Comparison of ENCODE assay signal across 1 cellular context in the genomic region with DNA sequence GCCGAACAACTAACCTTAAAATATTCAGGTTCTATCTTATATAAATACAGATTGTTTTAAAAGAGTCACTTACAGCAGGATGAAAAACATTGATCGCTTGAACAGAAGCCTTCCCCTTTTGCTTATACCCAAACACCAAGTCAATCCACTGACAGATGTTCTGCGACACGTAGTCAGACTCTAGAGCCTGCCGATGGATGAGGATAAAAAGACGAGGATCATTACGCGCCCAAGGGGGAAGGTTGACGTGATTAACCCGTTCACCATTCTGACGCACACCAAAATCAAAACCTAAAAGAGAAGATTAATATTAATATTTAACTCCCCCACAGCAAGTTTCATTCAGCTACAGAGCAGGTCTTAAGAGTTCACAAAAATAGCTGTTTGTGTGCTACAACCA.
TF ChIP-seq lines count a peak whose summit lies in the region.

No MANE protein-coding gene starts in this region.

TF ChIP-seq in HCT116, 20 proteins besides CTCF, POLR2A, EP300 and RAD21 (continued from another document):
- TF ChIP-seq EGR1 (IDR thresholded peaks at IDR 0.05; ENCODE audit: low read depth) (no peak), SIN3A (IDR thresholded peaks at IDR 0.05; ENCODE audit: low read depth) (no peak), CEBPB (IDR thresholded peaks at IDR 0.05; ENCODE audit: low read depth) (no peak), ZNF274 (IDR thresholded peaks at IDR 0.05; ENCODE audit: low read depth, low read length) (no peak), CBX3 (IDR thresholded peaks at IDR 0.05; ENCODE audit: low read depth) (no peak), POLR2AphosphoS5 (IDR thresholded peaks at IDR 0.05; ENCODE audit: low read depth, low read length) (no peak), EZH2phosphoT487 (IDR thresholded peaks at IDR 0.05; ENCODE audit: borderline replicate concordance) (no peak), FOSL1 (IDR thresholded peaks at IDR 0.05; ENCODE audit: low read depth) (no peak)
- TF ChIP-seq, protein P1, sequence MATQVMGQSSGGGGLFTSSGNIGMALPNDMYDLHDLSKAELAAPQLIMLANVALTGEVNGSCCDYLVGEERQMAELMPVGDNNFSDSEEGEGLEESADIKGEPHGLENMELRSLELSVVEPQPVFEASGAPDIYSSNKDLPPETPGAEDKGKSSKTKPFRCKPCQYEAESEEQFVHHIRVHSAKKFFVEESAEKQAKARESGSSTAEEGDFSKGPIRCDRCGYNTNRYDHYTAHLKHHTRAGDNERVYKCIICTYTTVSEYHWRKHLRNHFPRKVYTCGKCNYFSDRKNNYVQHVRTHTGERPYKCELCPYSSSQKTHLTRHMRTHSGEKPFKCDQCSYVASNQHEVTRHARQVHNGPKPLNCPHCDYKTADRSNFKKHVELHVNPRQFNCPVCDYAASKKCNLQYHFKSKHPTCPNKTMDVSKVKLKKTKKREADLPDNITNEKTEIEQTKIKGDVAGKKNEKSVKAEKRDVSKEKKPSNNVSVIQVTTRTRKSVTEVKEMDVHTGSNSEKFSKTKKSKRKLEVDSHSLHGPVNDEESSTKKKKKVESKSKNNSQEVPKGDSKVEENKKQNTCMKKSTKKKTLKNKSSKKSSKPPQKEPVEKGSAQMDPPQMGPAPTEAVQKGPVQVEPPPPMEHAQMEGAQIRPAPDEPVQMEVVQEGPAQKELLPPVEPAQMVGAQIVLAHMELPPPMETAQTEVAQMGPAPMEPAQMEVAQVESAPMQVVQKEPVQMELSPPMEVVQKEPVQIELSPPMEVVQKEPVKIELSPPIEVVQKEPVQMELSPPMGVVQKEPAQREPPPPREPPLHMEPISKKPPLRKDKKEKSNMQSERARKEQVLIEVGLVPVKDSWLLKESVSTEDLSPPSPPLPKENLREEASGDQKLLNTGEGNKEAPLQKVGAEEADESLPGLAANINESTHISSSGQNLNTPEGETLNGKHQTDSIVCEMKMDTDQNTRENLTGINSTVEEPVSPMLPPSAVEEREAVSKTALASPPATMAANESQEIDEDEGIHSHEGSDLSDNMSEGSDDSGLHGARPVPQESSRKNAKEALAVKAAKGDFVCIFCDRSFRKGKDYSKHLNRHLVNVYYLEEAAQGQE (IDR thresholded peaks at IDR 0.05; ENCODE audit: low read depth) = no peak
- TF ChIP-seq, protein P2, sequence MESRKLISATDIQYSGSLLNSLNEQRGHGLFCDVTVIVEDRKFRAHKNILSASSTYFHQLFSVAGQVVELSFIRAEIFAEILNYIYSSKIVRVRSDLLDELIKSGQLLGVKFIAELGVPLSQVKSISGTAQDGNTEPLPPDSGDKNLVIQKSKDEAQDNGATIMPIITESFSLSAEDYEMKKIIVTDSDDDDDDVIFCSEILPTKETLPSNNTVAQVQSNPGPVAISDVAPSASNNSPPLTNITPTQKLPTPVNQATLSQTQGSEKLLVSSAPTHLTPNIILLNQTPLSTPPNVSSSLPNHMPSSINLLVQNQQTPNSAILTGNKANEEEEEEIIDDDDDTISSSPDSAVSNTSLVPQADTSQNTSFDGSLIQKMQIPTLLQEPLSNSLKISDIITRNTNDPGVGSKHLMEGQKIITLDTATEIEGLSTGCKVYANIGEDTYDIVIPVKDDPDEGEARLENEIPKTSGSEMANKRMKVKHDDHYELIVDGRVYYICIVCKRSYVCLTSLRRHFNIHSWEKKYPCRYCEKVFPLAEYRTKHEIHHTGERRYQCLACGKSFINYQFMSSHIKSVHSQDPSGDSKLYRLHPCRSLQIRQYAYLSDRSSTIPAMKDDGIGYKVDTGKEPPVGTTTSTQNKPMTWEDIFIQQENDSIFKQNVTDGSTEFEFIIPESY (IDR thresholded peaks at IDR 0.05; ENCODE audit: extremely low read depth, insufficient replicate concordance, low read length) = no peak
TF ChIP-seq in HCT116: peak in this region for 0.
